Comparison of ENCODE assay signal across 9 cellular contexts in genomic region chr10:20004087-20004523, GRCh38.
DNase-seq lines count a peak whose midpoint lies in the region; ATAC-seq and TF ChIP-seq lines count a peak whose summit lies in the region.
"Had no signal": no experiment of that assay in that cellular context is flagged by ENCODE, and none has a peak within 500 bp of the region (broad histone marks: within the 10 kb centered on the region; RNA-seq: fewer than 3 reads in every experiment).

No MANE protein-coding gene starts in this region.

- no peak for TF ChIP-seq POLR2A in Peyer's patch (IDR thresholded peaks at IDR 0.05)

- ATAC-seq in GM18517 (IDR thresholded peaks at IDR 0.05; ENCODE audit: unreplicated experiment) (peak; percentile 50), HG02870 (IDR thresholded peaks at IDR 0.05; ENCODE audit: unreplicated experiment) (peak; percentile 11), right cardiac atrium (peak; percentile 63 to 67), upper lobe of right lung (peak; percentile 77)

- TF ChIP-seq CTCF in Peyer's patch (IDR thresholded peaks at IDR 0.05) (no peak), upper lobe of right lung (IDR thresholded peaks at IDR 0.05) (no peak), Calu3 (IDR thresholded peaks at IDR 0.05; ENCODE audit: unreplicated experiment) (no peak)

- H3K4me1 ChIP-seq in Peyer's patch (peaks cover 0 to 7% (median 0%) of the 10 kb centered on the region in 4 donors), right cardiac atrium (ENCODE audit: control insufficient read depth, insufficient read depth, low read length) (peaks cover 6% of the 10 kb centered on the region), upper lobe of right lung (peaks cover 37% of the 10 kb centered on the region)

- H3K9me3 ChIP-seq in Peyer's patch: no peaks in the 10 kb centered on the region
- no peaks in the 10 kb centered on the region for H3K9me3 ChIP-seq in right cardiac atrium (ENCODE audit: control insufficient read depth, low read length)
- H3K9me3 ChIP-seq in upper lobe of right lung: no peaks in the 10 kb centered on the region

- no peak overlapping the region for H3K4me3 Mint-ChIP-seq in Calu3 (ENCODE audit: low read depth, unreplicated experiment)
- H3K4me3 Mint-ChIP-seq: central memory CD8-positive, alpha-beta T cell had no signal

- H3K36me3 ChIP-seq in Peyer's patch (peaks cover 0 to 14% (median 0%) of the 10 kb centered on the region in 3 donors), upper lobe of right lung (peaks cover 6% of the 10 kb centered on the region)

- BruUV-seq in Calu3 (replicated peaks; lab: Mats Ljungman, UMichigan): no TSS peak

- no peaks in the 10 kb centered on the region for H3K4me1 Mint-ChIP-seq in Calu3 (ENCODE audit: low read depth, unreplicated experiment)
- H3K4me1 Mint-ChIP-seq: central memory CD8-positive, alpha-beta T cell had no signal

- no peaks in the 10 kb centered on the region for H3K27me3 Mint-ChIP-seq in Calu3 (ENCODE audit: unreplicated experiment)
- H3K27me3 Mint-ChIP-seq: central memory CD8-positive, alpha-beta T cell had no signal

- H3K27me3 ChIP-seq in Peyer's patch (no peaks in the 10 kb centered on the region), right cardiac atrium (ENCODE audit: control insufficient read depth, insufficient read depth) (no peaks in the 10 kb centered on the region), upper lobe of right lung (no peaks in the 10 kb centered on the region)

- H3K27ac Mint-ChIP-seq in Calu3 (ENCODE audit: unreplicated experiment): no peak overlapping the region

- DNase-seq in Peyer's patch (peak in 1 of 3 donors; percentile 49), right cardiac atrium (peak; percentile 61 to 80 (median 74)), upper lobe of right lung (peak; percentile 74), germinal center (ENCODE audit: low spot score) (no peak), Calu3 (no peak), GM19238 (ENCODE audit: insufficient read length, low spot score) (no peak)

- no peaks in the 10 kb centered on the region for H3K36me3 Mint-ChIP-seq in Calu3 (ENCODE audit: insufficient read depth, unreplicated experiment)

- H3K4me3 ChIP-seq in Peyer's patch (no peak overlapping the region), right cardiac atrium (ENCODE audit: low read length) (no peak overlapping the region), upper lobe of right lung (no peak overlapping the region)

- CTCF ChIA-PET in Calu3 (lab: Charles Lee): no interaction called here

- H3K27ac ChIP-seq in Peyer's patch: peak overlapping the region in 3 of 4 donors; percentile 12 to 79 (median 69)
- H3K27ac ChIP-seq in right cardiac atrium (ENCODE audit: low read length): peak overlapping the region; percentile 43
- peak overlapping the region; percentile 81 for H3K27ac ChIP-seq in upper lobe of right lung

- H3K9me3 Mint-ChIP-seq in Calu3 (ENCODE audit: low read depth, unreplicated experiment): peaks cover 11% of the 10 kb centered on the region

- intact Hi-C loops in right cardiac atrium (cut with DNase I) (no loop called here), upper lobe of right lung (cut with DNase I) (no loop called here), Calu3 (cut with micrococcal nuclease; ENCODE audit: unreplicated experiment) (no loop called here)

- 43% methylated on average over 3 of the region's 3 CpGs for WGBS in right cardiac atrium

Comparison
In these comparisons a context has a peak if more than half of its experiments do, and no peak if none do; other contexts are left out.
1. ATAC-seq: peak in every context shown above with its lines; median percentile 77 in upper lobe of right lung; 65 in right cardiac atrium; 50 in GM18517; 11 in HG02870.
2. DNase-seq: peak in right cardiac atrium (3 of 3) and upper lobe of right lung (single experiment); none in germinal center (single experiment), Calu3 (single experiment) and GM19238 (single experiment).
3. Peak in every context shown above with its lines, with median percentiles within 50 percentile points of each other: H3K27ac ChIP-seq.